In genomic region chr18:34764451-34764850, GRCh38 we compare ENCODE assay signal across 20 cellular contexts. TPM values are rescaled to one million over a fixed set of nuclear protein-coding genes. Genes with fewer than 3 reads are reported as not detected.
DNase-seq lines count a peak whose midpoint lies in the region; ATAC-seq and TF ChIP-seq lines count a peak whose summit lies in the region.
"Had no signal": no experiment of that assay in that cellular context is flagged by ENCODE, and none has a peak within 500 bp of the region (broad histone marks: within the 10 kb centered on the region; RNA-seq: fewer than 3 reads in every experiment).

No MANE protein-coding gene starts in this region.

- TF ChIP-seq CTCF in GM12864 (IDR thresholded peaks at IDR 0.05; ENCODE audit: low read depth, low read length, missing control alignments): peak; percentile 11
- peak; percentile 39; the same call in 1 of the 2 replicates for TF ChIP-seq CTCF in HFFc6 (IDR thresholded peaks at IDR 0.05)
- TF ChIP-seq CTCF in endodermal cell (conservative IDR thresholded peaks at IDR 0.05): peak; percentile 67
- TF ChIP-seq CTCF in neural crest cell (conservative IDR thresholded peaks at IDR 0.05): peak; percentile 38
- no peak for TF ChIP-seq CTCF in GM13977 (IDR thresholded peaks at IDR 0.05; ENCODE audit: extremely low read depth, insufficient read depth, missing control alignments)

- peaks cover 5% of the 10 kb centered on the region for H3K36me3 ChIP-seq in endodermal cell (ENCODE audit: control insufficient read depth, insufficient read depth, low read length)
- H3K36me3 ChIP-seq: BE2C had no signal

- ATAC-seq in activated T-cell treated with anti-CD3 and anti-CD28 coated beads, Interleukin-2, amount 50 U/mL, for 72 hours (replicated peaks in 1 of 2): no peak
- ATAC-seq: GM12878, PC-3 had no signal

- in situ Hi-C loops in GM13977 (cut with MboI; ENCODE audit: low pct_unique_long_range_greater_than_20kb, low sequenced_read_pairs, unreplicated experiment): no loop called here

- H3K4me1 Mint-ChIP-seq in HFFc6 (ENCODE audit: low read depth) (peaks cover 25% of the 10 kb centered on the region), endodermal cell (peaks cover 8% of the 10 kb centered on the region), neural crest cell (no peaks in the 10 kb centered on the region)
- H3K4me1 Mint-ChIP-seq in activated T-cell treated with anti-CD3 and anti-CD28 coated beads, Interleukin-2, amount 50 U/mL, for 72 hours (ENCODE audit: low read depth): no peaks in the 10 kb centered on the region

- H3K9me3 ChIP-seq in endodermal cell (ENCODE audit: control insufficient read depth, low read length): peaks cover 5% of the 10 kb centered on the region
- H3K9me3 ChIP-seq: BE2C had no signal

- H3K36me3 Mint-ChIP-seq in HFFc6 (ENCODE audit: low read depth) (no peaks in the 10 kb centered on the region), endodermal cell (ENCODE audit: low read depth) (peaks cover 23% of the 10 kb centered on the region), neural crest cell (ENCODE audit: low read depth) (peaks cover 4% of the 10 kb centered on the region)
- H3K36me3 Mint-ChIP-seq in activated T-cell treated with anti-CD3 and anti-CD28 coated beads, Interleukin-2, amount 50 U/mL, for 72 hours (ENCODE audit: insufficient read depth in 2 of 2): no peaks in the 10 kb centered on the region

- no peaks in the 10 kb centered on the region for H3K27me3 ChIP-seq in endodermal cell (ENCODE audit: control insufficient read depth, insufficient read depth, low read length, poor library complexity, severe bottlenecking)

- no peak overlapping the region for H3K27ac Mint-ChIP-seq in HFFc6
- H3K27ac Mint-ChIP-seq in endodermal cell: no peak overlapping the region
- no peak overlapping the region for H3K27ac Mint-ChIP-seq in neural crest cell (ENCODE audit: unreplicated experiment)
- H3K27ac Mint-ChIP-seq in activated T-cell treated with anti-CD3 and anti-CD28 coated beads, Interleukin-2, amount 50 U/mL, for 72 hours: no peak overlapping the region
- H3K27ac Mint-ChIP-seq: CD4-positive, alpha-beta T cell had no signal

- H3K9ac ChIP-seq in endodermal cell (ENCODE audit: extremely low read depth, low read length, poor library complexity, severe bottlenecking): no peak overlapping the region

- H3K9me3 Mint-ChIP-seq in HFFc6 (no peaks in the 10 kb centered on the region), endodermal cell (no peaks in the 10 kb centered on the region), neural crest cell (no peaks in the 10 kb centered on the region)
- H3K9me3 Mint-ChIP-seq in activated T-cell treated with anti-CD3 and anti-CD28 coated beads, Interleukin-2, amount 50 U/mL, for 72 hours: no peaks in the 10 kb centered on the region
- H3K9me3 Mint-ChIP-seq: CD4-positive, alpha-beta T cell had no signal

- H3K27me3 Mint-ChIP-seq in HFFc6 (ENCODE audit: insufficient read depth): peaks cover 3% of the 10 kb centered on the region; the same call in 1 of the 2 replicates
- H3K27me3 Mint-ChIP-seq in endodermal cell (ENCODE audit: insufficient read depth): no peaks in the 10 kb centered on the region
- no peaks in the 10 kb centered on the region for H3K27me3 Mint-ChIP-seq in neural crest cell (ENCODE audit: low read depth)
- peaks cover 18% of the 10 kb centered on the region for H3K27me3 Mint-ChIP-seq in activated T-cell treated with anti-CD3 and anti-CD28 coated beads, Interleukin-2, amount 50 U/mL, for 72 hours (ENCODE audit: low read depth)

- H3K4me3 Mint-ChIP-seq in HFFc6: no peak overlapping the region
- no peak overlapping the region for H3K4me3 Mint-ChIP-seq in endodermal cell
- no peak overlapping the region for H3K4me3 Mint-ChIP-seq in neural crest cell
- no peak overlapping the region for H3K4me3 Mint-ChIP-seq in activated T-cell treated with anti-CD3 and anti-CD28 coated beads, Interleukin-2, amount 50 U/mL, for 72 hours
- H3K4me3 Mint-ChIP-seq: CD4-positive, alpha-beta T cell had no signal

- DNase-seq in GM12864 (ENCODE audit: low read depth) (no peak), HFFc6 (no peak), endodermal cell (no peak), neural crest cell (ENCODE audit: low read depth, low spot score) (no peak), germinal center (ENCODE audit: low spot score) (no peak), GM13977 (ENCODE audit: low spot score) (no peak)
- DNase-seq in activated T-cell treated with anti-CD3 and anti-CD28 coated beads, Interleukin-2, amount 50 U/mL, for 72 hours: no peak
- DNase-seq: BE2C; Calu3; CD4-positive, alpha-beta T cell; DMS53; MM.1S; NCI-H1105 treated with DMSO at 0.1 percent for 48 hours; NCI-H187; NCI-H2171; NCI-H446 treated with DMSO at 0.1 percent for 48 hours; PC-3 had no signal

- 93 to 94% methylated on average over 2 to 4 of the region's 4 CpGs for WGBS in endodermal cell (ENCODE audit: insufficient coverage in 1 of 2, insufficient read length in 1 of 2), 2 experiments

- H3K4me1 ChIP-seq in endodermal cell (ENCODE audit: control insufficient read depth, insufficient read depth, low read length): no peaks in the 10 kb centered on the region
- H3K4me1 ChIP-seq: BE2C had no signal

- no peak overlapping the region for H3K4me3 ChIP-seq in GM12864 (ENCODE audit: low read depth, low read length)
- no peak overlapping the region for H3K4me3 ChIP-seq in endodermal cell (ENCODE audit: low read length)
- H3K4me3 ChIP-seq: GM12878 had no signal

- no peak overlapping the region for H3K27ac ChIP-seq in endodermal cell (ENCODE audit: low read depth, low read length)
- H3K27ac ChIP-seq: RWPE1 had no signal

RNA-seq across cellular contexts. Expression of gene DTNA, which starts 54.4 kb away (rescaled TPM):
- total RNA-seq in HFFc6 (2021; fragmentation: NEBNext Ultra II Directional; extraction: Animal tissue kit (Norgen Biotek cat#: 25700)): 1 to 10 TPM in 3 of 6 experiments, under 1 TPM in 3; 0.58 to 1.2 (median 0.98) TPM
- total RNA-seq in endodermal cell (10 to 100 TPM; 45.6 to 51.6 TPM), neural crest cell (11.3 and 13.3 TPM in 2 replicates)
- 18.1 TPM for polyA plus RNA-seq in endodermal cell (2013, experiment 1 of 2)
- 18.8 TPM for polyA plus RNA-seq in endodermal cell (2013, experiment 2 of 2)
- under 1 TPM; 0.56 to 0.84 TPM for total RNA-seq in activated T-cell treated with anti-CD3 and anti-CD28 coated beads, Interleukin-2, amount 50 U/mL, for 72 hours
- total RNA-seq: CD4-positive, alpha-beta T cell; HT-29 had no signal
